ENCODE assay signal across 21 cellular contexts in genomic region chr15:60223161-60223560, GRCh38.
A peak's percentile ranks its signal among the peaks of the same experiment; 100 is the strongest.
DNase-seq lines count a peak whose midpoint lies in the region; ATAC-seq, FAIRE-seq and TF ChIP-seq lines count a peak whose summit lies in the region.
"Had no signal": no experiment of that assay in that cellular context is flagged by ENCODE, and none has a peak within 500 bp of the region (broad histone marks: within the 10 kb centered on the region; RNA-seq: fewer than 3 reads in every experiment).

No MANE protein-coding gene starts in this region.

- FAIRE-seq in bronchial epithelial cell (lab: Jason Lieb, UNC) (peak; percentile 7), pancreas (lab: Jason Lieb, UNC) (no peak)
- FAIRE-seq: colon, endothelial cell of umbilical vein, RCC 7860 had no signal

- H3K36me3 ChIP-seq in bronchial epithelial cell (ENCODE audit: control insufficient read depth, insufficient read depth, low read length) (no peaks in the 10 kb centered on the region), pancreas (no peaks in the 10 kb centered on the region), right lobe of liver (no peaks in the 10 kb centered on the region)
- H3K36me3 ChIP-seq: ascending aorta, BLaER1, spleen had no signal

- H3K27me3 ChIP-seq in bronchial epithelial cell (ENCODE audit: control insufficient read depth, insufficient read depth, low read length) (peaks cover 12% of the 10 kb centered on the region), pancreas (no peaks in the 10 kb centered on the region), right lobe of liver (no peaks in the 10 kb centered on the region)
- H3K27me3 ChIP-seq: ascending aorta, BLaER1, spleen, testis had no signal

- H3K9me3 ChIP-seq in pancreas (no peaks in the 10 kb centered on the region), right lobe of liver (no peaks in the 10 kb centered on the region)
- H3K9me3 ChIP-seq: ascending aorta, BLaER1, spleen, testis had no signal

- H3K4me1 ChIP-seq in pancreas, result no peaks in the 10 kb centered on the region
- H3K4me1 ChIP-seq in right lobe of liver, result no peaks in the 10 kb centered on the region
- H3K4me1 ChIP-seq: ascending aorta, BLaER1, spleen, testis had no signal

- H3K27ac ChIP-seq in pancreas (no peak overlapping the region), right lobe of liver (no peak overlapping the region)
- H3K27ac ChIP-seq: ascending aorta, BLaER1, spleen, testis had no signal

- ATAC-seq in pancreas, result peak; percentile 60 to 87 (median 82)
- ATAC-seq in GM19351 (IDR thresholded peaks at IDR 0.05; ENCODE audit: unreplicated experiment), result no peak
- ATAC-seq in right lobe of liver, result no peak
- ATAC-seq: naive thymus-derived CD8-positive, alpha-beta T cell had no signal

- intact Hi-C loops in pancreas (cut with DNase I) (no loop called here), right lobe of liver (cut with DNase I) (no loop called here)

- H3K4me3 ChIP-seq in bronchial epithelial cell (ENCODE audit: low read depth, low read length) (no peak overlapping the region), pancreas (no peak overlapping the region), right lobe of liver (no peak overlapping the region)
- H3K4me3 ChIP-seq: ascending aorta, BLaER1, lung, spleen, testis had no signal

- 17 to 20% methylated on average over 7 of the region's 7 CpGs for WGBS in pancreas, 2 donors
- WGBS in right lobe of liver (ENCODE audit: insufficient coverage, low coverage, low lambda C conversion rate, missing lambda C conversion rate), result 76% methylated on average over 7 of the region's 7 CpGs

- no peak for TF ChIP-seq POLR2A in right lobe of liver (IDR thresholded peaks at IDR 0.05)

- no peak for TF ChIP-seq CTCF in bronchial epithelial cell (IDR thresholded peaks at IDR 0.05; ENCODE audit: insufficient read depth, low read length, severe bottlenecking)
- TF ChIP-seq CTCF in pancreas (IDR thresholded peaks at IDR 0.05), result no peak
- TF ChIP-seq CTCF in right lobe of liver (IDR thresholded peaks at IDR 0.05), result no peak

- peak; percentile 81 for DNase-seq in DMS79 (lab: John Stamatoyannopoulos, UW)
- peak; percentile 18 for DNase-seq in NCI-H1105 (lab: John Stamatoyannopoulos, UW)
- peak; percentile 66 for DNase-seq in bronchial epithelial cell (ENCODE audit: low read depth)
- DNase-seq in pancreas, result peak in 3 of 6 donors; percentile 11 to 20 (median 14)
- no peak for DNase-seq in right lobe of liver
- no peak for DNase-seq in NCI-H2171 (lab: John Stamatoyannopoulos, UW)
- DNase-seq: activated naive CD4-positive, alpha-beta T cell treated with anti-CD3 and anti-CD28 coated beads, Interleukin-2, amount 10 ng/mL, durations not matched to agents 7 days and 5 days; activated T-cell treated with anti-CD3 and anti-CD28 coated beads for 4 hours; H7; naive thymus-derived CD8-positive, alpha-beta T cell; NCI-H82; spleen; SW 1271; testis had no signal

Comparison
In these comparisons a context has a peak if more than half of its experiments do, and no peak if none do; other contexts are left out.
1. DNase-seq: peak in DMS79 (single experiment), NCI-H1105 (single experiment) and bronchial epithelial cell (single experiment); none in right lobe of liver (0 of 3) and NCI-H2171 (single experiment).
2. ATAC-seq: peak in pancreas (4 of 4); none in GM19351 (single experiment) and right lobe of liver (0 of 4).